Comparison of ENCODE assay signal across 3 cellular contexts in the genomic region with DNA sequence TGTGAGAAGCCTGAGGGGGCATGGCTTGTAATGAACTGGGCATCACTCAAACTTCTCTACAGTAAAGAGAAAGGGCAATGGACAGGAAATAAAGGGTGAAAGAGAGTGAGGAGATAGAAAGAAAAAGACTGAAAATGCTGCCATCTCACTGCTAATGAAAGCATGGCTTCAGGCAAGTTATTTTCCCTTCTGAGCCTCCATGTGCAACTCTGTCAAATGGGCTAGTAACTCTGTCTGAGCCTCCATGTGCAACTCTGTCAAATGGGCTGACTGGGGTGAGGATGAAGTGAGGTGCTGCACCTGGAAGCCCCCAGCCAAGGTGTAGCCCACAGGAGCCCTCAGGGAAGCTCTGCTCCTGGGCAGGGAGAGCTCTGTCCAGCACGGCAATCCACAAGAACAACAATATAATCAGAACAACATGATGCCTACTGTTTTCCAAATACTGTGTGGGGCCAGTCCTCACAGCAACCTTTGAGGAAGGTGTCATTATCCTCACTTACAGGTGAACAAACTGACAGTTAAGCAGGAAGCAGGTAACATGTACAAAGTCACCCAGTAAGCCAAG.
TF ChIP-seq lines count a peak whose summit lies in the region.

No MANE protein-coding gene starts in this region.

TF ChIP-seq in GM23338, 12 proteins besides CTCF, POLR2A, EP300 and RAD21:
- no peak for TF ChIP-seq ZNF114 (CRISPR knock-in tag; IDR thresholded peaks at IDR 0.05)
- TF ChIP-seq ZNF331 (CRISPR knock-in tag; IDR thresholded peaks at IDR 0.05; ENCODE audit: low read depth), result no peak
- TF ChIP-seq, protein P1, sequence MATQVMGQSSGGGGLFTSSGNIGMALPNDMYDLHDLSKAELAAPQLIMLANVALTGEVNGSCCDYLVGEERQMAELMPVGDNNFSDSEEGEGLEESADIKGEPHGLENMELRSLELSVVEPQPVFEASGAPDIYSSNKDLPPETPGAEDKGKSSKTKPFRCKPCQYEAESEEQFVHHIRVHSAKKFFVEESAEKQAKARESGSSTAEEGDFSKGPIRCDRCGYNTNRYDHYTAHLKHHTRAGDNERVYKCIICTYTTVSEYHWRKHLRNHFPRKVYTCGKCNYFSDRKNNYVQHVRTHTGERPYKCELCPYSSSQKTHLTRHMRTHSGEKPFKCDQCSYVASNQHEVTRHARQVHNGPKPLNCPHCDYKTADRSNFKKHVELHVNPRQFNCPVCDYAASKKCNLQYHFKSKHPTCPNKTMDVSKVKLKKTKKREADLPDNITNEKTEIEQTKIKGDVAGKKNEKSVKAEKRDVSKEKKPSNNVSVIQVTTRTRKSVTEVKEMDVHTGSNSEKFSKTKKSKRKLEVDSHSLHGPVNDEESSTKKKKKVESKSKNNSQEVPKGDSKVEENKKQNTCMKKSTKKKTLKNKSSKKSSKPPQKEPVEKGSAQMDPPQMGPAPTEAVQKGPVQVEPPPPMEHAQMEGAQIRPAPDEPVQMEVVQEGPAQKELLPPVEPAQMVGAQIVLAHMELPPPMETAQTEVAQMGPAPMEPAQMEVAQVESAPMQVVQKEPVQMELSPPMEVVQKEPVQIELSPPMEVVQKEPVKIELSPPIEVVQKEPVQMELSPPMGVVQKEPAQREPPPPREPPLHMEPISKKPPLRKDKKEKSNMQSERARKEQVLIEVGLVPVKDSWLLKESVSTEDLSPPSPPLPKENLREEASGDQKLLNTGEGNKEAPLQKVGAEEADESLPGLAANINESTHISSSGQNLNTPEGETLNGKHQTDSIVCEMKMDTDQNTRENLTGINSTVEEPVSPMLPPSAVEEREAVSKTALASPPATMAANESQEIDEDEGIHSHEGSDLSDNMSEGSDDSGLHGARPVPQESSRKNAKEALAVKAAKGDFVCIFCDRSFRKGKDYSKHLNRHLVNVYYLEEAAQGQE (IDR thresholded peaks at IDR 0.05; ENCODE audit: unreplicated experiment), result peak; percentile 45

TF ChIP-seq in HEK293, 187 proteins besides CTCF, POLR2A, EP300 and RAD21:
- no peak for TF ChIP-seq ZSCAN30 (tag by site-specific recombination; IDR thresholded peaks at IDR 0.05)
- TF ChIP-seq REPIN1 (tag by site-specific recombination; IDR thresholded peaks at IDR 0.05; ENCODE audit: low read depth), result no peak
- TF ChIP-seq ZNF23 (tag by site-specific recombination; IDR thresholded peaks at IDR 0.05; ENCODE audit: borderline replicate concordance), result no peak
- no peak for TF ChIP-seq ZNF654 (tag by site-specific recombination; IDR thresholded peaks at IDR 0.05; ENCODE audit: low read depth)
- TF ChIP-seq ZNF391 (tag by site-specific recombination; IDR thresholded peaks at IDR 0.05; ENCODE audit: borderline replicate concordance, low read depth), result no peak
- TF ChIP-seq, protein P1 (tag by site-specific recombination; IDR thresholded peaks at IDR 0.05), result peak; percentile 71
- TF ChIP-seq, protein P2, sequence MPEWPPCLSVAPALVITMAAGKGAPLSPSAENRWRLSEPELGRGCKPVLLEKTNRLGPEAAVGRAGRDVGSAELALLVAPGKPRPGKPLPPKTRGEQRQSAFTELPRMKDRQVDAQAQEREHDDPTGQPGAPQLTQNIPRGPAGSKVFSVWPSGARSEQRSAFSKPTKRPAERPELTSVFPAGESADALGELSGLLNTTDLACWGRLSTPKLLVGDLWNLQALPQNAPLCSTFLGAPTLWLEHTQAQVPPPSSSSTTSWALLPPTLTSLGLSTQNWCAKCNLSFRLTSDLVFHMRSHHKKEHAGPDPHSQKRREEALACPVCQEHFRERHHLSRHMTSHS (tag by site-specific recombination; IDR thresholded peaks at IDR 0.05), result no peak

TF ChIP-seq in K562, 482 proteins besides CTCF, POLR2A, EP300 and RAD21:
- TF ChIP-seq, protein P3, sequence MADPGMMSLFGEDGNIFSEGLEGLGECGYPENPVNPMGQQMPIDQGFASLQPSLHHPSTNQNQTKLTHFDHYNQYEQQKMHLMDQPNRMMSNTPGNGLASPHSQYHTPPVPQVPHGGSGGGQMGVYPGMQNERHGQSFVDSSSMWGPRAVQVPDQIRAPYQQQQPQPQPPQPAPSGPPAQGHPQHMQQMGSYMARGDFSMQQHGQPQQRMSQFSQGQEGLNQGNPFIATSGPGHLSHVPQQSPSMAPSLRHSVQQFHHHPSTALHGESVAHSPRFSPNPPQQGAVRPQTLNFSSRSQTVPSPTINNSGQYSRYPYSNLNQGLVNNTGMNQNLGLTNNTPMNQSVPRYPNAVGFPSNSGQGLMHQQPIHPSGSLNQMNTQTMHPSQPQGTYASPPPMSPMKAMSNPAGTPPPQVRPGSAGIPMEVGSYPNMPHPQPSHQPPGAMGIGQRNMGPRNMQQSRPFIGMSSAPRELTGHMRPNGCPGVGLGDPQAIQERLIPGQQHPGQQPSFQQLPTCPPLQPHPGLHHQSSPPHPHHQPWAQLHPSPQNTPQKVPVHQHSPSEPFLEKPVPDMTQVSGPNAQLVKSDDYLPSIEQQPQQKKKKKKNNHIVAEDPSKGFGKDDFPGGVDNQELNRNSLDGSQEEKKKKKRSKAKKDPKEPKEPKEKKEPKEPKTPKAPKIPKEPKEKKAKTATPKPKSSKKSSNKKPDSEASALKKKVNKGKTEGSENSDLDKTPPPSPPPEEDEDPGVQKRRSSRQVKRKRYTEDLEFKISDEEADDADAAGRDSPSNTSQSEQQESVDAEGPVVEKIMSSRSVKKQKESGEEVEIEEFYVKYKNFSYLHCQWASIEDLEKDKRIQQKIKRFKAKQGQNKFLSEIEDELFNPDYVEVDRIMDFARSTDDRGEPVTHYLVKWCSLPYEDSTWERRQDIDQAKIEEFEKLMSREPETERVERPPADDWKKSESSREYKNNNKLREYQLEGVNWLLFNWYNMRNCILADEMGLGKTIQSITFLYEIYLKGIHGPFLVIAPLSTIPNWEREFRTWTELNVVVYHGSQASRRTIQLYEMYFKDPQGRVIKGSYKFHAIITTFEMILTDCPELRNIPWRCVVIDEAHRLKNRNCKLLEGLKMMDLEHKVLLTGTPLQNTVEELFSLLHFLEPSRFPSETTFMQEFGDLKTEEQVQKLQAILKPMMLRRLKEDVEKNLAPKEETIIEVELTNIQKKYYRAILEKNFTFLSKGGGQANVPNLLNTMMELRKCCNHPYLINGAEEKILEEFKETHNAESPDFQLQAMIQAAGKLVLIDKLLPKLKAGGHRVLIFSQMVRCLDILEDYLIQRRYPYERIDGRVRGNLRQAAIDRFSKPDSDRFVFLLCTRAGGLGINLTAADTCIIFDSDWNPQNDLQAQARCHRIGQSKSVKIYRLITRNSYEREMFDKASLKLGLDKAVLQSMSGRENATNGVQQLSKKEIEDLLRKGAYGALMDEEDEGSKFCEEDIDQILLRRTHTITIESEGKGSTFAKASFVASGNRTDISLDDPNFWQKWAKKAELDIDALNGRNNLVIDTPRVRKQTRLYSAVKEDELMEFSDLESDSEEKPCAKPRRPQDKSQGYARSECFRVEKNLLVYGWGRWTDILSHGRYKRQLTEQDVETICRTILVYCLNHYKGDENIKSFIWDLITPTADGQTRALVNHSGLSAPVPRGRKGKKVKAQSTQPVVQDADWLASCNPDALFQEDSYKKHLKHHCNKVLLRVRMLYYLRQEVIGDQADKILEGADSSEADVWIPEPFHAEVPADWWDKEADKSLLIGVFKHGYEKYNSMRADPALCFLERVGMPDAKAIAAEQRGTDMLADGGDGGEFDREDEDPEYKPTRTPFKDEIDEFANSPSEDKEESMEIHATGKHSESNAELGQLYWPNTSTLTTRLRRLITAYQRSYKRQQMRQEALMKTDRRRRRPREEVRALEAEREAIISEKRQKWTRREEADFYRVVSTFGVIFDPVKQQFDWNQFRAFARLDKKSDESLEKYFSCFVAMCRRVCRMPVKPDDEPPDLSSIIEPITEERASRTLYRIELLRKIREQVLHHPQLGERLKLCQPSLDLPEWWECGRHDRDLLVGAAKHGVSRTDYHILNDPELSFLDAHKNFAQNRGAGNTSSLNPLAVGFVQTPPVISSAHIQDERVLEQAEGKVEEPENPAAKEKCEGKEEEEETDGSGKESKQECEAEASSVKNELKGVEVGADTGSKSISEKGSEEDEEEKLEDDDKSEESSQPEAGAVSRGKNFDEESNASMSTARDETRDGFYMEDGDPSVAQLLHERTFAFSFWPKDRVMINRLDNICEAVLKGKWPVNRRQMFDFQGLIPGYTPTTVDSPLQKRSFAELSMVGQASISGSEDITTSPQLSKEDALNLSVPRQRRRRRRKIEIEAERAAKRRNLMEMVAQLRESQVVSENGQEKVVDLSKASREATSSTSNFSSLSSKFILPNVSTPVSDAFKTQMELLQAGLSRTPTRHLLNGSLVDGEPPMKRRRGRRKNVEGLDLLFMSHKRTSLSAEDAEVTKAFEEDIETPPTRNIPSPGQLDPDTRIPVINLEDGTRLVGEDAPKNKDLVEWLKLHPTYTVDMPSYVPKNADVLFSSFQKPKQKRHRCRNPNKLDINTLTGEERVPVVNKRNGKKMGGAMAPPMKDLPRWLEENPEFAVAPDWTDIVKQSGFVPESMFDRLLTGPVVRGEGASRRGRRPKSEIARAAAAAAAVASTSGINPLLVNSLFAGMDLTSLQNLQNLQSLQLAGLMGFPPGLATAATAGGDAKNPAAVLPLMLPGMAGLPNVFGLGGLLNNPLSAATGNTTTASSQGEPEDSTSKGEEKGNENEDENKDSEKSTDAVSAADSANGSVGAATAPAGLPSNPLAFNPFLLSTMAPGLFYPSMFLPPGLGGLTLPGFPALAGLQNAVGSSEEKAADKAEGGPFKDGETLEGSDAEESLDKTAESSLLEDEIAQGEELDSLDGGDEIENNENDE (IDR thresholded peaks at IDR 0.05; ENCODE audit: low read depth, low read length), result no peak
- TF ChIP-seq RBBP5 (IDR thresholded peaks at IDR 0.05; ENCODE audit: borderline replicate concordance, insufficient read depth, low read length, poor library complexity, severe bottlenecking), result no peak
- TF ChIP-seq, protein P4, sequence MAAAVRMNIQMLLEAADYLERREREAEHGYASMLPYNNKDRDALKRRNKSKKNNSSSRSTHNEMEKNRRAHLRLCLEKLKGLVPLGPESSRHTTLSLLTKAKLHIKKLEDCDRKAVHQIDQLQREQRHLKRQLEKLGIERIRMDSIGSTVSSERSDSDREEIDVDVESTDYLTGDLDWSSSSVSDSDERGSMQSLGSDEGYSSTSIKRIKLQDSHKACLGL (CRISPR knock-in tag; IDR thresholded peaks at IDR 0.05; ENCODE audit: borderline replicate concordance, poor library complexity, severe bottlenecking), result no peak
- TF ChIP-seq, protein P5, sequence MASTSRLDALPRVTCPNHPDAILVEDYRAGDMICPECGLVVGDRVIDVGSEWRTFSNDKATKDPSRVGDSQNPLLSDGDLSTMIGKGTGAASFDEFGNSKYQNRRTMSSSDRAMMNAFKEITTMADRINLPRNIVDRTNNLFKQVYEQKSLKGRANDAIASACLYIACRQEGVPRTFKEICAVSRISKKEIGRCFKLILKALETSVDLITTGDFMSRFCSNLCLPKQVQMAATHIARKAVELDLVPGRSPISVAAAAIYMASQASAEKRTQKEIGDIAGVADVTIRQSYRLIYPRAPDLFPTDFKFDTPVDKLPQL (IDR thresholded peaks at IDR 0.05; ENCODE audit: extremely low read depth, insufficient read length), result no peak
- no peak for TF ChIP-seq OTX1 (CRISPR knock-in tag; IDR thresholded peaks at IDR 0.05)
- peak; percentile 55 for TF ChIP-seq RBM25 (IDR thresholded peaks at IDR 0.05; ENCODE audit: low read depth, low read length, severe bottlenecking)
- TF ChIP-seq CREM (IDR thresholded peaks at IDR 0.05; ENCODE audit: low read depth), result no peak
TF ChIP-seq in K562: peak in this region for 1.
